In genomic region chr1:236011641-236012040, GRCh38 we compare ENCODE assay signal across 15 cellular contexts. TPM values are rescaled to one million over a fixed set of nuclear protein-coding genes. Genes with fewer than 3 reads are reported as not detected.
DNase-seq lines count a peak whose midpoint lies in the region; ATAC-seq and TF ChIP-seq lines count a peak whose summit lies in the region.
"Had no signal": no experiment of that assay in that cellular context is flagged by ENCODE, and none has a peak within 500 bp of the region (broad histone marks: within the 10 kb centered on the region; RNA-seq: fewer than 3 reads in every experiment).

No MANE protein-coding gene starts in this region.

- H3K9ac ChIP-seq in liver (ENCODE audit: low read depth in 1 of 2, low read length in 2 of 2) = no peak overlapping the region

- POLR2A ChIA-PET in HEK293 (lab: Yijun Ruan, JAX) = no interaction called here

- no peaks in the 10 kb centered on the region for H3K9me3 ChIP-seq in HEK293 (ENCODE audit: control insufficient read depth, insufficient read depth, low read depth, low read length)
- H3K9me3 ChIP-seq in liver (ENCODE audit: control insufficient read depth in 4 of 4, low read length in 3 of 4) = no peaks in the 10 kb centered on the region
- H3K9me3 ChIP-seq in sigmoid colon = no peaks in the 10 kb centered on the region
- H3K9me3 ChIP-seq: SJSA1 had no signal

- 47% methylated on average over 11 of the region's 11 CpGs for WGBS in liver
- 93 to 97% methylated on average over 11 of the region's 11 CpGs for WGBS in sigmoid colon, 2 donors

- CTCF ChIA-PET in HEK293 (lab: Yijun Ruan, JAX) = no interaction called here

- H3K27me3 Mint-ChIP-seq in CD14-positive monocyte (ENCODE audit: low read depth in 3 of 3) = peaks cover 0 to 2% (median 0%) of the 10 kb centered on the region in 3 donors

- H3K27me3 ChIP-seq in liver (ENCODE audit: control insufficient read depth in 4 of 4, insufficient read depth in 4 of 4, low read length in 3 of 4) (no peaks in the 10 kb centered on the region), sigmoid colon (no peaks in the 10 kb centered on the region)
- H3K27me3 ChIP-seq: SJSA1 had no signal

- no peak for TF ChIP-seq EP300 in sigmoid colon (IDR thresholded peaks at IDR 0.05)

- H3K4me3 ChIP-seq in HEK293 (ENCODE audit: low read depth, low read length) (no peak overlapping the region), liver (ENCODE audit: low read depth in 1 of 3, low read length in 3 of 3) (no peak overlapping the region), sigmoid colon (no peak overlapping the region)
- H3K4me3 ChIP-seq: SJSA1 had no signal

- H3K4me3 Mint-ChIP-seq in CD14-positive monocyte = no peak overlapping the region

- intact Hi-C loops in sigmoid colon (cut with DNase I) = no loop called here
- intact Hi-C loops in CD14-positive monocyte (cut with micrococcal nuclease) = no loop called here

- H3K9me3 Mint-ChIP-seq in CD14-positive monocyte = peaks cover 0 to 4% (median 0%) of the 10 kb centered on the region in 7 donors

- no peak for ATAC-seq in SK-N-SH treated with all-trans-retinoic acid at 6 μM for 48 hours
- ATAC-seq in HG02973 (IDR thresholded peaks at IDR 0.05; ENCODE audit: unreplicated experiment) = no peak

- no peak for TF ChIP-seq POLR2A in sigmoid colon (IDR thresholded peaks at IDR 0.05)

- H3K36me3 ChIP-seq in HEK293 (ENCODE audit: control insufficient read depth in 2 of 2, insufficient read depth in 1 of 2, low read length in 2 of 2) (peaks cover 3 to 61% of the 10 kb centered on the region in 2 experiments; a peak in 2 of 3 replicates), liver (ENCODE audit: control insufficient read depth in 4 of 4, insufficient read depth in 3 of 4, low read depth in 1 of 4, low read length in 3 of 4) (peaks cover 11 to 46% (median 32%) of the 10 kb centered on the region in 4 donors), sigmoid colon (peaks cover 55 to 99% (median 57%) of the 10 kb centered on the region in 4 donors)

- H3K27ac Mint-ChIP-seq in CD14-positive monocyte = no peak overlapping the region

- H3K4me1 Mint-ChIP-seq in CD14-positive monocyte = peaks cover 9% of the 10 kb centered on the region

- H3K27ac ChIP-seq in HEK293 (ENCODE audit: extremely low read depth, low read depth, low read length) (no peak overlapping the region), liver (ENCODE audit: low read depth in 1 of 2, low read length in 2 of 2) (peak overlapping the region in 1 of 2 donors; percentile 39), sigmoid colon (peak overlapping the region; percentile 25 to 70 (median 68))
- H3K27ac ChIP-seq: C4-2B, SJSA1 had no signal

- peaks cover 14 to 34% of the 10 kb centered on the region in 2 donors for H3K36me3 Mint-ChIP-seq in CD14-positive monocyte

- TF ChIP-seq CTCF in HEK293 (tag by site-specific recombination; IDR thresholded peaks at IDR 0.05) (no peak), liver (IDR thresholded peaks at IDR 0.05; ENCODE audit: low read depth, low read length, missing input control) (no peak), sigmoid colon (IDR thresholded peaks at IDR 0.05) (no peak), CD14-positive monocyte (IDR thresholded peaks at IDR 0.05) (no peak)

- H3K4me1 ChIP-seq in HEK293 (ENCODE audit: control insufficient read depth, insufficient read depth, low read length) = no peaks in the 10 kb centered on the region
- H3K4me1 ChIP-seq in liver (ENCODE audit: control insufficient read depth in 4 of 4, insufficient read depth in 4 of 4, low read length in 3 of 4) = peaks cover 2 to 9% (median 5%) of the 10 kb centered on the region in 4 donors
- H3K4me1 ChIP-seq in sigmoid colon = peaks cover 0 to 32% (median 27%) of the 10 kb centered on the region in 4 donors
- H3K4me1 ChIP-seq: SJSA1 had no signal

- no peak for TF ChIP-seq RAD21 in liver (IDR thresholded peaks at IDR 0.05)

- DNase-seq in sigmoid colon (no peak), CD14-positive monocyte (ENCODE audit: low spot score) (no peak), NCI-H748 treated with DMSO at 0.1 percent for 48 hours (lab: John Stamatoyannopoulos, UW) (no peak)
- DNase-seq in stimulated activated naive CD4-positive, alpha-beta T cell treated with Interleukin-2 at 50 U/mL for 16 hours (lab: John Stamatoyannopoulos, UW) = no peak
- DNase-seq: DMS 273 treated with DMSO at 0.1 percent for 48 hours, NCI-H1105, NCI-H187, NCI-H446, NCI-H69 had no signal

TF ChIP-seq in HEK293, 187 proteins besides CTCF, POLR2A, EP300 and RAD21:
- TF ChIP-seq ZNF398 (tag by site-specific recombination; IDR thresholded peaks at IDR 0.05) (no peak), ZNF549 (tag by site-specific recombination; IDR thresholded peaks at IDR 0.05) (peak; percentile 72)
TF ChIP-seq in HEK293: peak in this region for 1.

TF ChIP-seq in SK-N-SH treated with all-trans-retinoic acid at 6 μM for 48 hours, 23 proteins besides CTCF, POLR2A, EP300 and RAD21:
- no peak for TF ChIP-seq CSRNP3 (CRISPR knock-in tag; IDR thresholded peaks at IDR 0.05)
- peak; percentile 30; the same call in 1 of the 2 replicates for TF ChIP-seq TCF4 (CRISPR knock-in tag; IDR thresholded peaks at IDR 0.05; ENCODE audit: borderline replicate concordance)

TF ChIP-seq in liver, 16 proteins besides CTCF, POLR2A, EP300 and RAD21:
- TF ChIP-seq JUND (IDR thresholded peaks at IDR 0.05) (peak in 1 of 2 donors; percentile 35), HNF4A (conservative IDR thresholded peaks at IDR 0.05) (peak in 1 of 2 donors; percentile 44), RXRA (IDR thresholded peaks at IDR 0.05) (peak in 1 of 2 donors; percentile 77), MAX (IDR thresholded peaks at IDR 0.05) (peak; percentile 99), ATF3 (IDR thresholded peaks at IDR 0.05) (no peak), SP1 (IDR thresholded peaks at IDR 0.05) (no peak), HNF4G (IDR thresholded peaks at IDR 0.05) (no peak), GABPA (IDR thresholded peaks at IDR 0.05 in 1 of 2, conservative IDR thresholded peaks at IDR 0.05 in 1 of 2) (no peak), REST (IDR thresholded peaks at IDR 0.05) (no peak), EGR1 (IDR thresholded peaks at IDR 0.05; ENCODE audit: low read depth in 2 of 2) (no peak), ZBTB33 (IDR thresholded peaks at IDR 0.05) (no peak), TAF1 (conservative IDR thresholded peaks at IDR 0.05) (no peak), YY1 (IDR thresholded peaks at IDR 0.05) (no peak)

RNA-seq across cellular contexts. Expression of gene NID1, which starts 53.2 kb away (rescaled TPM):
- total RNA-seq in liver (10 to 100 TPM; 65.3 to 90.1 TPM), sigmoid colon (100 to 1,000 TPM; 136 to 242 (median 145) TPM)
- polyA plus RNA-seq in liver (10 to 100 TPM; 21.2 to 45.1 TPM), sigmoid colon (10 to 100 TPM in 1 of 3 donors, 1 to 10 TPM in 2; 3.9 to 29.9 (median 6.6) TPM), CD14-positive monocyte (10 to 100 TPM in 1 of 2 donors, 1 to 10 TPM in 1; 6.8 to 14.4 TPM)
